ENCODE assay signal across 27 cellular contexts in genomic region chr18:69259282-69259681, GRCh38.
"Had no signal": no experiment of that assay in that cellular context is flagged by ENCODE, and none has a peak within 500 bp of the region (broad histone marks: within the 10 kb centered on the region; RNA-seq: fewer than 3 reads in every experiment).

No MANE protein-coding gene starts in this region.

- H3K36me3 Mint-ChIP-seq: activated naive CD8-positive, alpha-beta T cell; brain had no signal

- H3K27ac Mint-ChIP-seq: activated CD4-positive, alpha-beta T cell treated with anti-CD3 and anti-CD28 coated beads, Interleukin-2, amount 10 ng/mL, durations not matched to agents 7 days and 5 days; activated CD8-positive, alpha-beta T cell treated with anti-CD3 and anti-CD28 coated beads for 36 hours; activated naive CD8-positive, alpha-beta T cell; activated T-helper 17 cell treated with anti-CD3 and anti-CD28 coated beads, Interleukin-2, amount 50 U/mL, for 72 hours; brain; T-helper 17 cell; T-helper 2 cell treated with Interferon-gamma antibody and Interleukin-4, amounts not matched to agents 5 μg/mL and 100 μg/mL, for 36 hours had no signal

- H3K4me1 Mint-ChIP-seq: activated CD4-positive, alpha-beta T cell treated with anti-CD3 and anti-CD28 coated beads, Interleukin-2, amount 10 ng/mL, durations not matched to agents 7 days and 5 days; activated T-helper 17 cell treated with anti-CD3 and anti-CD28 coated beads, Interleukin-2, amount 50 U/mL, for 72 hours; brain; T-helper 17 cell had no signal

- ATAC-seq: activated CD8-positive, alpha-beta T cell treated with anti-CD3 and anti-CD28 coated beads for 36 hours; activated T-cell treated with anti-CD3 and anti-CD28 coated beads, Interleukin-2, amount 50 U/mL, for 4 hours; activated T-helper 17 cell treated with anti-CD3 and anti-CD28 coated beads, Interleukin-2, amount 50 U/mL, for 72 hours; gastroesophageal sphincter; heart right ventricle; T-helper 17 cell had no signal

- H3K27me3 Mint-ChIP-seq: activated CD4-positive, alpha-beta T cell treated with anti-CD3 and anti-CD28 coated beads, Interleukin-2, amount 10 ng/mL, durations not matched to agents 7 days and 5 days; activated CD8-positive, alpha-beta T cell treated with anti-CD3 and anti-CD28 coated beads for 36 hours; activated naive CD8-positive, alpha-beta T cell; T-helper 17 cell had no signal

- DNase-seq: activated CD4-positive, alpha-beta T cell treated with anti-CD3 and anti-CD28 coated beads for 1 hour; activated CD4-positive, alpha-beta T cell treated with anti-CD3 and anti-CD28 coated beads for 4 hours; activated CD4-positive, alpha-beta T cell treated with anti-CD3 and anti-CD28 coated beads, Interleukin-2, amount 10 ng/mL, durations not matched to agents 7 days and 5 days; activated CD4-positive, alpha-beta T cell treated with anti-CD3 and anti-CD28 coated beads, Interleukin-2, amount 50 U/mL, for 4 hours; activated CD8-positive, alpha-beta memory T cell treated with anti-CD3 and anti-CD28 coated beads for 24 hours; activated CD8-positive, alpha-beta T cell treated with anti-CD3 and anti-CD28 coated beads for 36 hours; activated effector memory CD4-positive, alpha-beta T cell treated with Interleukin-2 at 50 U/mL for 16 hours; activated gamma-delta T cell treated with Interleukin-2 at 50 U/mL for 16 hours; activated naive CD4-positive, alpha-beta T cell treated with anti-CD3 and anti-CD28 coated beads, Interleukin-2, amount 50 U/mL, for 16 hours; activated naive CD4-positive, alpha-beta T cell treated with Interleukin-2 at 50 U/mL for 16 hours; activated T-cell treated with anti-CD3 and anti-CD28 coated beads, Interleukin-2, amount 50 U/mL, for 4 hours; amniotic stem cell; anterior cingulate cortex; central memory CD4-positive, alpha-beta T cell; cerebellar nuclear complex; colonic mucosa; effector CD8-positive, alpha-beta T cell; esophagus squamous epithelium; foreskin melanocyte; heart right ventricle; T-helper 17 cell; T1000 had no signal

- H3K9me3 Mint-ChIP-seq: activated CD4-positive, alpha-beta T cell treated with anti-CD3 and anti-CD28 coated beads, Interleukin-2, amount 10 ng/mL, durations not matched to agents 7 days and 5 days; activated CD8-positive, alpha-beta T cell treated with anti-CD3 and anti-CD28 coated beads for 36 hours; activated T-cell treated with anti-CD3 and anti-CD28 coated beads, Interleukin-2, amount 50 U/mL, for 4 hours; T-helper 2 cell treated with Interferon-gamma antibody and Interleukin-4, amounts not matched to agents 5 μg/mL and 100 μg/mL, for 36 hours had no signal

- H3K4me3 Mint-ChIP-seq: activated CD4-positive, alpha-beta T cell treated with anti-CD3 and anti-CD28 coated beads, Interleukin-2, amount 10 ng/mL, durations not matched to agents 7 days and 5 days; activated CD8-positive, alpha-beta T cell treated with anti-CD3 and anti-CD28 coated beads for 36 hours; activated naive CD8-positive, alpha-beta T cell; activated T-cell treated with anti-CD3 and anti-CD28 coated beads, Interleukin-2, amount 50 U/mL, for 4 hours; activated T-helper 17 cell treated with anti-CD3 and anti-CD28 coated beads, Interleukin-2, amount 50 U/mL, for 72 hours; brain; T-helper 17 cell; T-helper 2 cell treated with Interferon-gamma antibody and Interleukin-4, amounts not matched to agents 5 μg/mL and 100 μg/mL, for 36 hours had no signal
